In genomic region chr16:81633147-81633619, GRCh38 we compare ENCODE assay signal across 9 cellular contexts.
A peak's percentile ranks its signal among the peaks of the same experiment; 100 is the strongest.
DNase-seq lines count a peak whose midpoint lies in the region; ATAC-seq and TF ChIP-seq lines count a peak whose summit lies in the region.
"Had no signal": no experiment of that assay in that cellular context is flagged by ENCODE, and none has a peak within 500 bp of the region (broad histone marks: within the 10 kb centered on the region; RNA-seq: fewer than 3 reads in every experiment).

No MANE protein-coding gene starts in this region.

- peak overlapping the region; percentile 96 for H3K27ac Mint-ChIP-seq in activated naive CD4-positive, alpha-beta T cell treated with anti-CD3 and anti-CD28 coated beads for 36 hours

- intact Hi-C loops in activated naive CD4-positive, alpha-beta T cell treated with anti-CD3 and anti-CD28 coated beads for 36 hours (cut with micrococcal nuclease): loop anchor here (1.0 to 10.0 kb wide), 12 partner anchors 10 to 1019 kb away; partner anchors contain the start of genes C16orf46, CENPN, CMC2 and GCSH

- DNase-seq in stimulated activated CD4-positive, alpha-beta T cell treated with anti-CD3 and anti-CD28 coated beads, Interleukin-12 subunit alpha, Interleukin-12 subunit beta, amount 100 ng/mL, for 4 hours: peak; percentile 10
- DNase-seq in stimulated activated CD4-positive, alpha-beta T cell treated with anti-CD3 and anti-CD28 coated beads, Interleukin-15, amount 100 ng/mL, for 24 hours: no peak
- no peak for DNase-seq in activated naive CD4-positive, alpha-beta T cell treated with anti-CD3 and anti-CD28 coated beads for 36 hours
- DNase-seq in islet precursor cell: peak; percentile 64
- DNase-seq in omental fat pad (ENCODE audit: low spot score): no peak
- no peak for DNase-seq in NCI-H1694 (lab: John Stamatoyannopoulos, UW)
- DNase-seq: NCI-H1417 treated with DMSO at 0.1 percent for 48 hours had no signal

- H3K4me3 ChIP-seq in urinary bladder (ENCODE audit: low read depth, low read length): no peak overlapping the region

- H3K4me1 ChIP-seq in urinary bladder (ENCODE audit: insufficient read depth): no peaks in the 10 kb centered on the region

- peaks cover 2% of the 10 kb centered on the region for H3K36me3 Mint-ChIP-seq in activated naive CD4-positive, alpha-beta T cell treated with anti-CD3 and anti-CD28 coated beads for 36 hours (ENCODE audit: low read depth)

- H3K27me3 Mint-ChIP-seq in activated naive CD4-positive, alpha-beta T cell treated with anti-CD3 and anti-CD28 coated beads for 36 hours (ENCODE audit: low read depth): no peaks in the 10 kb centered on the region

- TF ChIP-seq CTCF in omental fat pad (IDR thresholded peaks at IDR 0.05): no peak

- peak overlapping the region; percentile 64 for H3K4me3 Mint-ChIP-seq in activated naive CD4-positive, alpha-beta T cell treated with anti-CD3 and anti-CD28 coated beads for 36 hours

- CTCF ChIA-PET in activated naive CD4-positive, alpha-beta T cell treated with anti-CD3 and anti-CD28 coated beads for 36 hours (lab: Charles Lee): interaction anchor here (1.1 to 2.3 kb wide), 5 partner anchors 11 to 230 kb away, joined by 3 to 17 read pairs (median 6); no protein-coding TSS in a partner anchor

- no peaks in the 10 kb centered on the region for H3K9me3 Mint-ChIP-seq in activated naive CD4-positive, alpha-beta T cell treated with anti-CD3 and anti-CD28 coated beads for 36 hours

- H3K4me1 Mint-ChIP-seq in activated naive CD4-positive, alpha-beta T cell treated with anti-CD3 and anti-CD28 coated beads for 36 hours (ENCODE audit: low read depth): peaks cover 66% of the 10 kb centered on the region

- peak overlapping the region; percentile 46 for H3K27ac ChIP-seq in urinary bladder (ENCODE audit: low read depth)

- ATAC-seq in HG03571 (IDR thresholded peaks at IDR 0.05; ENCODE audit: unreplicated experiment) (no peak), omental fat pad (ENCODE audit: low FRiP score) (no peak)

- H3K36me3 ChIP-seq in urinary bladder (ENCODE audit: insufficient read depth): no peaks in the 10 kb centered on the region

- 79% methylated on average over 11 of the region's 11 CpGs for WGBS in urinary bladder

Comparison
In these comparisons a context has a peak if more than half of its experiments do, and no peak if none do; other contexts are left out.
1. DNase-seq: peak in stimulated activated CD4-positive, alpha-beta T cell treated with anti-CD3 and anti-CD28 coated beads, Interleukin-12 subunit alpha, Interleukin-12 subunit beta, amount 100 ng/mL, for 4 hours (single experiment) and islet precursor cell (single experiment); none in stimulated activated CD4-positive, alpha-beta T cell treated with anti-CD3 and anti-CD28 coated beads, Interleukin-15, amount 100 ng/mL, for 24 hours (single experiment), activated naive CD4-positive, alpha-beta T cell treated with anti-CD3 and anti-CD28 coated beads for 36 hours (single experiment), omental fat pad (single experiment) and NCI-H1694 (single experiment).